8 cellular contexts compared by ENCODE assay signal in genomic region chr13:30978981-30979956, GRCh38. TPM values are rescaled to one million over a fixed set of nuclear protein-coding genes. Genes with fewer than 3 reads are reported as not detected.
DNase-seq lines count a peak whose midpoint lies in the region; ATAC-seq and TF ChIP-seq lines count a peak whose summit lies in the region.

No MANE protein-coding gene starts in this region.

- no peaks in the 10 kb centered on the region for H3K4me1 Mint-ChIP-seq in stimulated activated naive CD8-positive, alpha-beta T cell treated with anti-CD3 and anti-CD28 coated beads, Interleukin-15, amount 100 ng/mL, for 72 hours

- H3K27ac Mint-ChIP-seq in stimulated activated naive CD8-positive, alpha-beta T cell treated with anti-CD3 and anti-CD28 coated beads, Interleukin-15, amount 100 ng/mL, for 72 hours, result no peak overlapping the region

- DNase-seq in NCI-H345 (lab: John Stamatoyannopoulos, UW) (peak; percentile 22), NCI-H345 treated with DMSO at 0.1 percent for 48 hours (lab: John Stamatoyannopoulos, UW; ENCODE audit: unreplicated experiment) (no peak), Peyer's patch (peak in 1 of 3 donors; percentile 61), amniotic epithelial cell (ENCODE audit: low read depth) (peak; percentile 31), left lung (peak in 1 of 2 donors; percentile 41), NCI-H2107 (lab: John Stamatoyannopoulos, UW) (no peak), NCI-H2227 treated with DMSO at 0.1 percent for 48 hours (lab: John Stamatoyannopoulos, UW) (no peak)
- DNase-seq in stimulated activated naive CD8-positive, alpha-beta T cell treated with anti-CD3 and anti-CD28 coated beads, Interleukin-15, amount 100 ng/mL, for 72 hours, result peak; percentile 10 to 22

- no peaks in the 10 kb centered on the region for H3K9me3 Mint-ChIP-seq in stimulated activated naive CD8-positive, alpha-beta T cell treated with anti-CD3 and anti-CD28 coated beads, Interleukin-15, amount 100 ng/mL, for 72 hours

- H3K36me3 ChIP-seq in Peyer's patch, result no peaks in the 10 kb centered on the region
- no peaks in the 10 kb centered on the region for H3K36me3 ChIP-seq in left lung

- H3K9me3 ChIP-seq in Peyer's patch (no peaks in the 10 kb centered on the region), left lung (no peaks in the 10 kb centered on the region)

- intact Hi-C loops in left lung (cut with DNase I), result no loop called here

- peaks cover 47% of the 10 kb centered on the region for H3K27me3 Mint-ChIP-seq in stimulated activated naive CD8-positive, alpha-beta T cell treated with anti-CD3 and anti-CD28 coated beads, Interleukin-15, amount 100 ng/mL, for 72 hours

- TF ChIP-seq CTCF in Peyer's patch (IDR thresholded peaks at IDR 0.05) (peak in 5 of 6 experiments; percentile 8 to 39 (median 33)), left lung (IDR thresholded peaks at IDR 0.05) (peak; percentile 47 to 49)

- no peak for TF ChIP-seq POLR2A in Peyer's patch (IDR thresholded peaks at IDR 0.05)

- H3K4me3 ChIP-seq in Peyer's patch, result no peak overlapping the region
- no peak overlapping the region for H3K4me3 ChIP-seq in left lung

- no peak overlapping the region for H3K27ac ChIP-seq in Peyer's patch
- no peak overlapping the region for H3K27ac ChIP-seq in left lung

- H3K4me3 Mint-ChIP-seq in stimulated activated naive CD8-positive, alpha-beta T cell treated with anti-CD3 and anti-CD28 coated beads, Interleukin-15, amount 100 ng/mL, for 72 hours, result no peak overlapping the region

- H3K4me1 ChIP-seq in Peyer's patch, result no peaks in the 10 kb centered on the region
- no peaks in the 10 kb centered on the region for H3K4me1 ChIP-seq in left lung

- peak; percentile 70 for ATAC-seq in left lung
- peak; percentile 50 for ATAC-seq in stimulated activated naive CD8-positive, alpha-beta T cell treated with anti-CD3 and anti-CD28 coated beads, Interleukin-15, amount 100 ng/mL, for 72 hours

- H3K27me3 ChIP-seq in Peyer's patch, result no peaks in the 10 kb centered on the region
- no peaks in the 10 kb centered on the region for H3K27me3 ChIP-seq in left lung

RNA-seq across cellular contexts. Expression of gene TEX26, which starts 46.8 kb away (rescaled TPM):
- total RNA-seq in Peyer's patch (not detected), left lung (under 1 TPM in 1 of 2 donors, not detected in 1; 0.47 TPM)

Comparison
In these comparisons a context has a peak if more than half of its experiments do, and no peak if none do; other contexts are left out.
1. DNase-seq: peak in NCI-H345 (single experiment), amniotic epithelial cell (single experiment) and stimulated activated naive CD8-positive, alpha-beta T cell treated with anti-CD3 and anti-CD28 coated beads, Interleukin-15, amount 100 ng/mL, for 72 hours (2 of 2); none in NCI-H345 treated with DMSO at 0.1 percent for 48 hours (single experiment), NCI-H2107 (single experiment) and NCI-H2227 treated with DMSO at 0.1 percent for 48 hours (single experiment).